ENCODE assay signal across 18 cellular contexts in the genomic region with DNA sequence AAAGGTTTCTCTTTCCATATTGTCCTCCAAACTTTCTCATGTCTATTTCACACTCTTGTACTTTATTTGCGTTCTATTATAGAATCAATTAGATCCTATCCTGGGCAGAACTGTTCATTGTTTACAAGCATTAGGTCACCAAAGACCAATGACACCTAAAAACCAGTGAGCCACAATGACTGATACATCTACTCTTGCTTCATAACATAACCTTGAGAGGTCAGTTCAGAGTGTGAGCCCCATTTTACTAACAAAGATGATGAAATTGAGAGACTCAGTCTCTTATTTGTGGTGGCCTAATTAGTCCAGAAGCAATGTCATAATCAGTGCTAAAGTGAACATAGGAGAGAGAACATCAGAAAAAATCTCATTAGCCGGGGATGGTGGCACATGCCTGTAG.
DNase-seq lines count a peak whose midpoint lies in the region; ATAC-seq and TF ChIP-seq lines count a peak whose summit lies in the region.
"Had no signal": no experiment of that assay in that cellular context is flagged by ENCODE, and none has a peak within 500 bp of the region (broad histone marks: within the 10 kb centered on the region; RNA-seq: fewer than 3 reads in every experiment).

No MANE protein-coding gene starts in this region.

- H3K36me3 Mint-ChIP-seq in mesothelial cell of epicardium: peaks cover 5% of the 10 kb centered on the region

- intact Hi-C loops in PC-3 (cut with micrococcal nuclease): loop anchor here (5.0 kb wide), 1 partner anchor 42 kb away; no protein-coding TSS in a partner anchor
- intact Hi-C loops in thyroid gland (cut with DNase I): no loop called here

- H3K79me2 ChIP-seq in PC-3 (ENCODE audit: low read length): no peaks in the 10 kb centered on the region

- H3F3A ChIP-seq in PC-3 (ENCODE audit: low read length, unreplicated experiment): no peaks in the 10 kb centered on the region

- H4K20me1 ChIP-seq in PC-3 (ENCODE audit: low read length): no peaks in the 10 kb centered on the region

- no peak for ATAC-seq in PC-3
- ATAC-seq in HG03520 (IDR thresholded peaks at IDR 0.05; ENCODE audit: unreplicated experiment): no peak

- H3K4me3 ChIP-seq in PC-3 (ENCODE audit: low read length): no peak overlapping the region
- no peak overlapping the region for H3K4me3 ChIP-seq in brain microvascular endothelial cell (ENCODE audit: low read depth, low read length)
- H3K4me3 ChIP-seq in stomach smooth muscle (ENCODE audit: low read length in 2 of 2): no peak overlapping the region
- no peak overlapping the region for H3K4me3 ChIP-seq in thyroid gland (replicated peaks in 1 of 3)
- H3K4me3 ChIP-seq: GM23248 had no signal

- peaks cover 3% of the 10 kb centered on the region for H3K27me3 Mint-ChIP-seq in mesothelial cell of epicardium (ENCODE audit: low read depth)
- H3K27me3 Mint-ChIP-seq: B cell had no signal

- in situ Hi-C loops in brain microvascular endothelial cell (cut with HindIII; ENCODE audit: low pct_ligation_motif_present, low sequenced_read_pairs): no loop called here

- H3K4me1 ChIP-seq in PC-3 (ENCODE audit: insufficient read depth, low read length) (peaks cover 27% of the 10 kb centered on the region), stomach smooth muscle (ENCODE audit: control insufficient read depth, insufficient read depth, low read length) (peaks cover 20% of the 10 kb centered on the region), thyroid gland (no peaks in the 10 kb centered on the region)

- no peaks in the 10 kb centered on the region for H3K9me3 ChIP-seq in PC-3 (ENCODE audit: low read length)
- no peaks in the 10 kb centered on the region for H3K9me3 ChIP-seq in stomach smooth muscle (ENCODE audit: control insufficient read depth in 2 of 2, low read length in 2 of 2)
- no peaks in the 10 kb centered on the region for H3K9me3 ChIP-seq in thyroid gland

- no peak overlapping the region for H3K4me2 ChIP-seq in PC-3 (ENCODE audit: low read length)

- peak overlapping the region; percentile 95 for H3K27ac Mint-ChIP-seq in mesothelial cell of epicardium
- H3K27ac Mint-ChIP-seq: B cell; CD4-positive, alpha-beta T cell had no signal

- no peak overlapping the region for H2AFZ ChIP-seq in PC-3 (ENCODE audit: low read length)
- H2AFZ ChIP-seq: GM23248 had no signal

- H3K4me3 Mint-ChIP-seq in mesothelial cell of epicardium: no peak overlapping the region
- H3K4me3 Mint-ChIP-seq: B cell; CD4-positive, alpha-beta T cell had no signal

- CTCF ChIA-PET in PC-3 (lab: Charles Lee): interaction anchor here (0.6 kb wide), 1 partner anchor 124 kb away, joined by 3 read pairs; no protein-coding TSS in a partner anchor

- POLR2A ChIA-PET in PC-3 (lab: Charles Lee; ENCODE audit: unreplicated experiment): no interaction called here

- H3K27me3 ChIP-seq in PC-3 (ENCODE audit: low read length): no peaks in the 10 kb centered on the region
- H3K27me3 ChIP-seq in brain microvascular endothelial cell (replicated peaks): no peaks in the 10 kb centered on the region
- no peaks in the 10 kb centered on the region for H3K27me3 ChIP-seq in stomach smooth muscle (ENCODE audit: control insufficient read depth in 1 of 2, insufficient read depth in 2 of 2, low read length in 2 of 2)
- H3K27me3 ChIP-seq in thyroid gland: no peaks in the 10 kb centered on the region

- H3K27ac ChIP-seq in PC-3 (ENCODE audit: low read length) (peak overlapping the region; percentile 76), brain microvascular endothelial cell (peak overlapping the region; percentile 74), stomach smooth muscle (ENCODE audit: low read length) (peak overlapping the region; percentile 62), thyroid gland (no peak overlapping the region)
- H3K27ac ChIP-seq: GM23248 had no signal

- no peaks in the 10 kb centered on the region for H3K9me2 ChIP-seq in PC-3 (replicated peaks; ENCODE audit: low read length)

- H3K9me3 Mint-ChIP-seq in mesothelial cell of epicardium: peaks cover 16% of the 10 kb centered on the region
- H3K9me3 Mint-ChIP-seq: CD4-positive, alpha-beta T cell had no signal

- H3K36me3 ChIP-seq in PC-3 (ENCODE audit: low read depth, low read length): no peaks in the 10 kb centered on the region
- H3K36me3 ChIP-seq in brain microvascular endothelial cell (replicated peaks): no peaks in the 10 kb centered on the region
- H3K36me3 ChIP-seq in stomach smooth muscle (ENCODE audit: control insufficient read depth in 2 of 2, insufficient read depth in 2 of 2, low read length in 2 of 2): no peaks in the 10 kb centered on the region
- H3K36me3 ChIP-seq in thyroid gland: no peaks in the 10 kb centered on the region

- 95 to 98% methylated on average over 2 of the region's 2 CpGs for WGBS in thyroid gland, 2 donors

- TF ChIP-seq POLR2A in thyroid gland (IDR thresholded peaks at IDR 0.05): no peak

- no TSS peak for BruUV-seq in PC-3 (replicated peaks; lab: Mats Ljungman, UMichigan)

- H3K9ac ChIP-seq in PC-3 (ENCODE audit: low read length): no peak overlapping the region
- H3K9ac ChIP-seq in stomach smooth muscle (ENCODE audit: low read length in 2 of 2): no peak overlapping the region
- H3K9ac ChIP-seq: GM23248 had no signal

- TF ChIP-seq CTCF in PC-3 (conservative IDR thresholded peaks at IDR 0.05; ENCODE audit: low read depth, low read length) (no peak), brain microvascular endothelial cell (IDR thresholded peaks at IDR 0.05; ENCODE audit: low read depth, low read length, missing control alignments) (no peak), mesothelial cell of epicardium (IDR thresholded peaks at IDR 0.05; ENCODE audit: unreplicated experiment) (no peak), thyroid gland (IDR thresholded peaks at IDR 0.05) (no peak)

- DNase-seq in PC-3 (no peak), brain microvascular endothelial cell (no peak), mesothelial cell of epicardium (ENCODE audit: low spot score in 2 of 2, unreplicated experiment in 2 of 2) (no peak), thyroid gland (no peak), NCI-H345 (lab: John Stamatoyannopoulos, UW) (no peak)
- DNase-seq: ACHN; CD4-positive, alpha-beta T cell; GF-D8; KG1; NCI-H1092; NCI-H1694; NCI-H69; NK-92 treated with Interleukin-12 subunit alpha and Interleukin-12 subunit beta, amount 100 ng/mL, for 24 hours; OCI-M1 had no signal

- peaks cover 43% of the 10 kb centered on the region for H3K4me1 Mint-ChIP-seq in mesothelial cell of epicardium
- H3K4me1 Mint-ChIP-seq: B cell had no signal

Comparison
In these comparisons a context has a peak if more than half of its experiments do, and no peak if none do; other contexts are left out.
1. H3K27ac ChIP-seq: peak in PC-3 (single experiment), brain microvascular endothelial cell (single experiment) and stomach smooth muscle (single experiment); none in thyroid gland (0 of 3).